11 cellular contexts compared by ENCODE assay signal in the genomic region with DNA sequence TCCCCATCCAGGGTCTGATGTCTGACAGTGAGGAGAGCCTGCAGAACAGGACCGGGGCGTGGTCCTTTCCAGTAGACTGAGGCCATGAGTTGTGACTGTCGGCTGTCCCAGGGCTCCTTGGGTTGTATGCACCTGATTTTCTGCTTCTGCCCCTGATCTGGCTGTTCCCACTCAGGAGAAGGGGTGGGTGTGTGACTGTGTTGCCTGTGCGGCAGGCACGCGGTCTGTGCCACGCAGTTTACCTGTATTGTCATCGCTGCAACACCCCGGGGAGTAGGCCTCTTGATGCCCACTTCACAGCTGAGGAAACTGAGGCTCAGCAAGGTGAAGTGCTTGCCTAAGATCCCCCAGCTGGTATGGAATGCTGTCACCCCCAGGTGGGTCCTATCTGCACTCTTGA. TPM values are rescaled to one million over a fixed set of nuclear protein-coding genes. Genes with fewer than 3 reads are reported as not detected.
A peak's percentile ranks its signal among the peaks of the same experiment; 100 is the strongest.
DNase-seq lines count a peak whose midpoint lies in the region; ATAC-seq and TF ChIP-seq lines count a peak whose summit lies in the region.
"Had no signal": no experiment of that assay in that cellular context is flagged by ENCODE, and none has a peak within 500 bp of the region (broad histone marks: within the 10 kb centered on the region; RNA-seq: fewer than 3 reads in every experiment).

No MANE protein-coding gene starts in this region.

- peak overlapping the region; percentile 66 for H3K27ac ChIP-seq in duodenal mucosa (ENCODE audit: low read depth, low read length)
- peak overlapping the region; percentile 56 to 96 (median 84) for H3K27ac ChIP-seq in stomach

- ATAC-seq in mucosa of descending colon (no peak), HG03342 (IDR thresholded peaks at IDR 0.05; ENCODE audit: unreplicated experiment) (no peak), HG02885 (IDR thresholded peaks at IDR 0.05; ENCODE audit: poor library complexity, unreplicated experiment) (no peak)

- peaks cover 9 to 14% of the 10 kb centered on the region in 2 donors for H3K4me1 ChIP-seq in duodenal mucosa (ENCODE audit: control insufficient read depth in 1 of 2, insufficient read depth in 2 of 2, low read length in 2 of 2)
- peaks cover 13% of the 10 kb centered on the region for H3K4me1 ChIP-seq in mucosa of descending colon (ENCODE audit: low read depth)
- peaks cover 16 to 48% (median 31%) of the 10 kb centered on the region in 4 donors for H3K4me1 ChIP-seq in stomach

- H3K36me3 ChIP-seq in duodenal mucosa (ENCODE audit: control insufficient read depth in 1 of 2, insufficient read depth in 2 of 2, low read length in 2 of 2) (no peaks in the 10 kb centered on the region), mucosa of descending colon (ENCODE audit: low read depth) (no peaks in the 10 kb centered on the region), stomach (no peaks in the 10 kb centered on the region)

- TF ChIP-seq POLR2A in stomach (IDR thresholded peaks at IDR 0.05), result no peak

- no peak for TF ChIP-seq CTCF in HFF-Myc (IDR thresholded peaks at IDR 0.05; ENCODE audit: low read depth, low read length, missing control alignments)
- no peak for TF ChIP-seq CTCF in mucosa of descending colon (IDR thresholded peaks at IDR 0.05)
- TF ChIP-seq CTCF in stomach (IDR thresholded peaks at IDR 0.05), result no peak

- DNase-seq in HFF-Myc (ENCODE audit: extremely low read depth, low read depth), result no peak
- peak in 1 of 3 donors; percentile 16 for DNase-seq in mucosa of descending colon
- DNase-seq in stomach, result no peak
- DNase-seq in HCEC 1CT, result no peak
- DNase-seq in activated gamma-delta T cell treated with Interleukin-2 at 50 U/mL for 16 hours, result no peak
- DNase-seq: activated T-cell treated with anti-CD3 and anti-CD28 coated beads for 4 hours, C1 segment of cervical spinal cord, naive B cell had no signal

- intact Hi-C loops in mucosa of descending colon (cut with DNase I, micrococcal nuclease), result no loop called here
- intact Hi-C loops in stomach (cut with DNase I; ENCODE audit: low total_unique reads), result no loop called here

- peaks cover 7 to 22% of the 10 kb centered on the region in 2 donors for H3K27me3 ChIP-seq in duodenal mucosa (ENCODE audit: control insufficient read depth in 1 of 2, insufficient read depth in 2 of 2, low read length in 2 of 2)
- H3K27me3 ChIP-seq in stomach, result peaks cover 0 to 5% (median 0%) of the 10 kb centered on the region in 3 donors

- peak overlapping the region; percentile 46 for H3K4me3 ChIP-seq in HFF-Myc (replicated peaks; ENCODE audit: low read depth, low read length)
- peak overlapping the region; percentile 69 to 75 for H3K4me3 ChIP-seq in duodenal mucosa (ENCODE audit: low read depth in 1 of 2, low read length in 2 of 2)
- peak overlapping the region; percentile 3 for H3K4me3 ChIP-seq in mucosa of descending colon
- peak overlapping the region; percentile 56 to 79 (median 60) for H3K4me3 ChIP-seq in stomach

- peak overlapping the region; percentile 51 to 60 for H3K9ac ChIP-seq in duodenal mucosa (ENCODE audit: low read depth in 1 of 2, low read length in 2 of 2)

- no peak for TF ChIP-seq EP300 in stomach (IDR thresholded peaks at IDR 0.05)

- H3K9me3 ChIP-seq in duodenal mucosa (ENCODE audit: control insufficient read depth in 1 of 2, low read length in 2 of 2) (no peaks in the 10 kb centered on the region), mucosa of descending colon (no peaks in the 10 kb centered on the region), stomach (no peaks in the 10 kb centered on the region)

- 73 to 94% (median 80%) methylated on average over 2 to 9 of the region's 9 CpGs for WGBS in stomach, 5 donors

RNA-seq across cellular contexts. Expression of gene CRISPLD2, which starts 1.4 kb away (rescaled TPM):
- total RNA-seq in mucosa of descending colon (100 to 1,000 TPM in 1 of 3 donors, 10 to 100 TPM in 2; 10.5 to 114 (median 38.7) TPM), stomach (100 to 1,000 TPM in 3 of 5 donors, 10 to 100 TPM in 2; 92.0 to 242 (median 102) TPM)
- 10 to 100 TPM; 18.3 to 46.0 (median 20.2) TPM for polyA plus RNA-seq in stomach

Comparison
In these comparisons a context has a peak if more than half of its experiments do, and no peak if none do; other contexts are left out.
1. H3K4me3 ChIP-seq: peak in every context shown above with its lines; median percentile 72 in duodenal mucosa; 60 in stomach; 46 in HFF-Myc; 3 in mucosa of descending colon.